ENCODE assay signal across 8 cellular contexts in genomic region chr2:8477511-8478132, GRCh38.
DNase-seq lines count a peak whose midpoint lies in the region; ATAC-seq and TF ChIP-seq lines count a peak whose summit lies in the region.

No MANE protein-coding gene starts in this region.

- no peaks in the 10 kb centered on the region for H3K79me1 ChIP-seq in mesenchymal stem cell (replicated peaks; ENCODE audit: low read length, poor library complexity, severe bottlenecking)

- DNase-seq in A673 (ENCODE audit: low spot score): peak; percentile 43
- peak; percentile 76 for DNase-seq in SKM-1 treated with dmso at 0.1 percent for 144 hours (lab: John Stamatoyannopoulos, UW; ENCODE audit: unreplicated experiment)
- DNase-seq in mesenchymal stem cell: no peak
- no peak for DNase-seq in aorta
- no peak for DNase-seq in NCI-H146 treated with DMSO at 0.1 percent for 48 hours (lab: John Stamatoyannopoulos, UW; ENCODE audit: unreplicated experiment)
- DNase-seq in SHP77 (lab: John Stamatoyannopoulos, UW): no peak

- H3K36me3 ChIP-seq in A673 (ENCODE audit: insufficient read depth, low read length, poor library complexity, severe bottlenecking) (no peaks in the 10 kb centered on the region), mesenchymal stem cell (ENCODE audit: control insufficient read depth in 1 of 2, insufficient read depth in 2 of 2, low read depth in 1 of 2, low read length in 2 of 2) (no peaks in the 10 kb centered on the region), aorta (ENCODE audit: control insufficient read depth in 1 of 2, insufficient read depth in 2 of 2, low read length in 1 of 2) (no peaks in the 10 kb centered on the region)

- no peak overlapping the region for H3K4me3 ChIP-seq in A673 (ENCODE audit: low read depth, low read length, poor library complexity, severe bottlenecking)
- no peak overlapping the region for H3K4me3 ChIP-seq in mesenchymal stem cell (ENCODE audit: insufficient read depth in 1 of 2, low read depth in 1 of 2, low read length in 2 of 2)
- H3K4me3 ChIP-seq in aorta (ENCODE audit: low read length in 2 of 2): no peak overlapping the region

- no peak overlapping the region for H3K14ac ChIP-seq in mesenchymal stem cell (ENCODE audit: low read length in 2 of 2)

- H3K4me1 ChIP-seq in A673 (ENCODE audit: insufficient read depth, low read length, poor library complexity, severe bottlenecking) (peaks cover 11% of the 10 kb centered on the region), mesenchymal stem cell (ENCODE audit: control insufficient read depth, insufficient read depth, low read depth, low read length) (peaks cover 23% of the 10 kb centered on the region), aorta (ENCODE audit: control insufficient read depth in 1 of 2, insufficient read depth in 2 of 2, low read length in 2 of 2) (no peaks in the 10 kb centered on the region)

- 84% methylated on average over 7 of the region's 8 CpGs for WGBS in mesenchymal stem cell
- 80 to 89% methylated on average over 8 of the region's 8 CpGs for WGBS in aorta, 2 donors

- no peak overlapping the region for H4K8ac ChIP-seq in mesenchymal stem cell (ENCODE audit: low read length)

- H3K4ac ChIP-seq in mesenchymal stem cell (ENCODE audit: low read depth in 1 of 2, low read length in 2 of 2): no peak overlapping the region

- no peak overlapping the region for H3K9ac ChIP-seq in mesenchymal stem cell (ENCODE audit: low read length)

- H3K4me2 ChIP-seq in mesenchymal stem cell (ENCODE audit: low read length, poor library complexity, severe bottlenecking): no peak overlapping the region

- no peak overlapping the region for H2BK5ac ChIP-seq in mesenchymal stem cell (ENCODE audit: low read depth, low read length, poor library complexity, severe bottlenecking)

- no peak overlapping the region for H2BK120ac ChIP-seq in mesenchymal stem cell (ENCODE audit: low read depth, low read length)

- no peak for TF ChIP-seq CTCF in A673 (conservative IDR thresholded peaks at IDR 0.05; ENCODE audit: low read depth, low read length)

- H3K27ac ChIP-seq in A673 (ENCODE audit: low read depth, low read length, poor library complexity, severe bottlenecking): peak overlapping the region; percentile 20
- H3K27ac ChIP-seq in mesenchymal stem cell (ENCODE audit: low read length, poor library complexity, severe bottlenecking): no peak overlapping the region
- H3K27ac ChIP-seq in aorta (ENCODE audit: low read depth in 1 of 2, low read length in 2 of 2): no peak overlapping the region

- no peak overlapping the region for H2AFZ ChIP-seq in mesenchymal stem cell (ENCODE audit: low read depth, low read length)

- intact Hi-C loops in A673 (cut with micrococcal nuclease; ENCODE audit: unreplicated experiment) (no loop called here), aorta (cut with DNase I) (no loop called here)

- no peaks in the 10 kb centered on the region for H3K9me3 ChIP-seq in A673 (ENCODE audit: low read depth, low read length, poor library complexity, severe bottlenecking)
- H3K9me3 ChIP-seq in mesenchymal stem cell (ENCODE audit: control insufficient read depth, low read length): no peaks in the 10 kb centered on the region
- no peaks in the 10 kb centered on the region for H3K9me3 ChIP-seq in aorta (ENCODE audit: control insufficient read depth, low read length)

- H2BK12ac ChIP-seq in mesenchymal stem cell (ENCODE audit: low read length in 2 of 2): no peak overlapping the region

- ATAC-seq in GM18868 (IDR thresholded peaks at IDR 0.05; ENCODE audit: unreplicated experiment) (peak; percentile 68), HG03064 (IDR thresholded peaks at IDR 0.05; ENCODE audit: low read depth, unreplicated experiment) (peak; percentile 44), aorta (ENCODE audit: low FRiP score) (no peak)

- no peak overlapping the region for H4K91ac ChIP-seq in mesenchymal stem cell (ENCODE audit: low read length)

- H3K18ac ChIP-seq in mesenchymal stem cell (ENCODE audit: low read depth in 1 of 2, low read length in 2 of 2): no peak overlapping the region

- POLR2A ChIA-PET in A673 (lab: Charles Lee; ENCODE audit: low non-redundant PET): no interaction called here

- H3K23ac ChIP-seq in mesenchymal stem cell (ENCODE audit: low read length in 2 of 2): no peak overlapping the region

- peak overlapping the region; percentile 63 for H2AK5ac ChIP-seq in mesenchymal stem cell (ENCODE audit: low read length, severe bottlenecking)

- CTCF ChIA-PET in A673 (lab: Charles Lee): no interaction called here

- BruUV-seq in A673 (replicated peaks; lab: Mats Ljungman, UMichigan): no TSS peak

- H3K27me3 ChIP-seq in A673 (replicated peaks; ENCODE audit: insufficient read depth, low read depth, low read length, poor library complexity) (no peaks in the 10 kb centered on the region), mesenchymal stem cell (ENCODE audit: control insufficient read depth in 1 of 2, insufficient read depth in 1 of 2, low read length in 2 of 2) (no peaks in the 10 kb centered on the region), aorta (ENCODE audit: control insufficient read depth in 1 of 2, insufficient read depth in 2 of 2, low read length in 1 of 2) (no peaks in the 10 kb centered on the region)

- no peak overlapping the region for H2BK15ac ChIP-seq in mesenchymal stem cell (ENCODE audit: low read depth, poor library complexity, severe bottlenecking)

Comparison
In these comparisons a context has a peak if more than half of its experiments do, and no peak if none do; other contexts are left out.
1. DNase-seq: peak in A673 (single experiment) and SKM-1 treated with dmso at 0.1 percent for 144 hours (single experiment); none in mesenchymal stem cell (single experiment), aorta (0 of 2), NCI-H146 treated with DMSO at 0.1 percent for 48 hours (single experiment) and SHP77 (0 of 2).